Comparison of ENCODE assay signal across 18 cellular contexts in genomic region chr22:25694167-25694907, GRCh38. TPM values are rescaled to one million over a fixed set of nuclear protein-coding genes. Genes with fewer than 3 reads are reported as not detected.
"Had no signal": no experiment of that assay in that cellular context is flagged by ENCODE, and none has a peak within 500 bp of the region (broad histone marks: within the 10 kb centered on the region; RNA-seq: fewer than 3 reads in every experiment).

No MANE protein-coding gene starts in this region.

- H3K27ac ChIP-seq: adrenal gland, colonic mucosa, esophagus muscularis mucosa, hepatocyte, left lung, skin epidermis, testis had no signal

- DNase-seq: activated T-cell treated with anti-CD3 and anti-CD28 coated beads, Interleukin-2, amount 50 U/mL, for 1 hour; caudate nucleus; colonic mucosa; effector CD4-positive, alpha-beta T cell; left lung; mesendoderm; natural killer cell; nucleus accumbens; stimulated activated CD4-positive, alpha-beta T cell treated with anti-CD3 and anti-CD28 coated beads, Interleukin-4, amount 100 ng/mL, for 24 hours; testis had no signal

- H3K36me3 ChIP-seq: colonic mucosa had no signal

- H3K4me2 ChIP-seq: hepatocyte had no signal

- H3K27me3 Mint-ChIP-seq: activated naive CD4-positive, alpha-beta T cell treated with anti-CD3 and anti-CD28 coated beads, Interleukin-2, amount 50 U/mL, for 24 hours; stimulated activated naive CD8-positive, alpha-beta T cell treated with anti-CD3 and anti-CD28 coated beads, Interleukin-15, Interleukin-2, amounts not matched to agents 100 ng/mL and 50 ng/mL, for 24 hours had no signal

- H2AFZ ChIP-seq: hepatocyte had no signal

- H3K4me3 ChIP-seq: adrenal gland, colonic mucosa, esophagus muscularis mucosa, hepatocyte, left lung, skin epidermis, testis had no signal

- H3K27ac Mint-ChIP-seq: activated naive CD4-positive, alpha-beta T cell treated with anti-CD3 and anti-CD28 coated beads, Interleukin-2, amount 50 U/mL, for 24 hours; natural killer cell; stimulated activated naive CD8-positive, alpha-beta T cell treated with anti-CD3 and anti-CD28 coated beads, Interleukin-15, Interleukin-2, amounts not matched to agents 100 ng/mL and 50 ng/mL, for 24 hours; T-helper 2 cell treated with Interferon-gamma antibody and Interleukin-4, amounts not matched to agents 5 μg/mL and 100 μg/mL, for 36 hours had no signal

- H3K4me1 Mint-ChIP-seq: activated naive CD4-positive, alpha-beta T cell treated with anti-CD3 and anti-CD28 coated beads, Interleukin-2, amount 50 U/mL, for 24 hours; natural killer cell had no signal

- H3K4me1 ChIP-seq: colonic mucosa, esophagus muscularis mucosa, testis had no signal

- H3K4me3 Mint-ChIP-seq: activated naive CD4-positive, alpha-beta T cell treated with anti-CD3 and anti-CD28 coated beads, Interleukin-2, amount 50 U/mL, for 24 hours; natural killer cell; stimulated activated naive CD8-positive, alpha-beta T cell treated with anti-CD3 and anti-CD28 coated beads, Interleukin-15, Interleukin-2, amounts not matched to agents 100 ng/mL and 50 ng/mL, for 24 hours; T-helper 2 cell treated with Interferon-gamma antibody and Interleukin-4, amounts not matched to agents 5 μg/mL and 100 μg/mL, for 36 hours had no signal

- H3K27me3 ChIP-seq: adrenal gland, colonic mucosa, esophagus muscularis mucosa, hepatocyte, left lung, testis had no signal

- H3K79me2 ChIP-seq: hepatocyte had no signal

- H3K9me3 Mint-ChIP-seq: activated naive CD4-positive, alpha-beta T cell treated with anti-CD3 and anti-CD28 coated beads, Interleukin-2, amount 50 U/mL, for 24 hours; natural killer cell; stimulated activated naive CD8-positive, alpha-beta T cell treated with anti-CD3 and anti-CD28 coated beads, Interleukin-15, Interleukin-2, amounts not matched to agents 100 ng/mL and 50 ng/mL, for 24 hours; T-helper 2 cell treated with Interferon-gamma antibody and Interleukin-4, amounts not matched to agents 5 μg/mL and 100 μg/mL, for 36 hours had no signal

- H3K36me3 Mint-ChIP-seq: natural killer cell had no signal

- H3K9me3 ChIP-seq: adrenal gland, colonic mucosa, esophagus muscularis mucosa, left lung, testis had no signal

RNA-seq across cellular contexts. Expression of gene MYO18B, which starts 47.7 kb away (rescaled TPM):
- polyA plus RNA-seq: hepatocyte, keratinocyte had no signal
